In genomic region chr5:110255194-110255593, GRCh38 we compare ENCODE assay signal across 15 cellular contexts.
DNase-seq lines count a peak whose midpoint lies in the region; ATAC-seq, FAIRE-seq and TF ChIP-seq lines count a peak whose summit lies in the region.
"Had no signal": no experiment of that assay in that cellular context is flagged by ENCODE, and none has a peak within 500 bp of the region (broad histone marks: within the 10 kb centered on the region; RNA-seq: fewer than 3 reads in every experiment).

No MANE protein-coding gene starts in this region.

- H3K4me3 ChIP-seq in GM23338 (no peak overlapping the region), H1 (ENCODE audit: extremely low read depth in 1 of 4, insufficient read depth in 2 of 4, low read depth in 3 of 4, low read length in 4 of 4) (no peak overlapping the region), neuronal stem cell (ENCODE audit: low read length in 2 of 2) (no peak overlapping the region), small intestine (ENCODE audit: low read depth in 1 of 2, low read length in 2 of 2) (no peak overlapping the region)
- H3K4me3 ChIP-seq: A549, BLaER1 had no signal

- H2BK20ac ChIP-seq in H1 (ENCODE audit: low read length): no peak overlapping the region

- H3K4ac ChIP-seq in H1 (replicated peaks; ENCODE audit: insufficient read length, low read depth, low read length) (no peak overlapping the region), neuronal stem cell (ENCODE audit: low read length) (no peak overlapping the region)

- H2BK5ac ChIP-seq in H1 (ENCODE audit: low read depth, low read length) (no peak overlapping the region), neuronal stem cell (ENCODE audit: low read length) (no peak overlapping the region)

- DNase-seq in GM23338 (ENCODE audit: low spot score) (peak; percentile 47), H1 (ENCODE audit: low read depth in 1 of 2, low spot score in 2 of 2) (no peak), iPS DF 19.7 (ENCODE audit: low read depth, low spot score) (peak; percentile 5), neuronal stem cell (ENCODE audit: low spot score) (no peak), small intestine (no peak), HPDE6-E6E7 (ENCODE audit: extremely low spot score) (no peak)
- DNase-seq in stimulated activated CD4-positive, alpha-beta T cell treated with anti-CD3 and anti-CD28 coated beads, Interleukin-4, amount 100 ng/mL, for 1 hour: no peak
- DNase-seq: CD4-positive, alpha-beta memory T cell; DMS79 treated with DMSO at 0.1 percent for 48 hours; GF-D8; HCEC 1CT had no signal

- H3K4me2 ChIP-seq in GM23338 (no peak overlapping the region), H1 (ENCODE audit: insufficient read depth in 1 of 2, low read depth in 2 of 2, low read length in 2 of 2) (no peak overlapping the region), neuronal stem cell (ENCODE audit: insufficient read depth, low read length, poor library complexity, severe bottlenecking) (no peak overlapping the region)
- H3K4me2 ChIP-seq: A549, BLaER1 had no signal

- H3K4me3 Mint-ChIP-seq in GM23338: no peak overlapping the region
- H3K4me3 Mint-ChIP-seq: CD14-positive monocyte; CD4-positive, alpha-beta memory T cell had no signal

- no peak for TF ChIP-seq EP300 in H1 (IDR thresholded peaks at IDR 0.05; ENCODE audit: borderline replicate concordance in 1 of 2, low read depth in 2 of 2, low read length in 2 of 2)

- peak; percentile 53; the same call in 2 of the 3 replicates for ATAC-seq in GM23338
- ATAC-seq: A549 had no signal

- H2BK12ac ChIP-seq in H1 (ENCODE audit: low read depth, low read length) (no peak overlapping the region), neuronal stem cell (ENCODE audit: low read length) (no peak overlapping the region)

- H4K91ac ChIP-seq in H1 (replicated peaks; ENCODE audit: insufficient read length, low read length) (no peak overlapping the region), neuronal stem cell (ENCODE audit: low read depth, low read length, poor library complexity) (no peak overlapping the region)

- H3K79me2 ChIP-seq in GM23338 (replicated peaks; ENCODE audit: insufficient read depth) (no peaks in the 10 kb centered on the region), H1 (ENCODE audit: control insufficient read depth in 1 of 2, insufficient read depth in 2 of 2, low read length in 2 of 2) (no peaks in the 10 kb centered on the region)

- H4K8ac ChIP-seq in H1 (ENCODE audit: extremely low read depth, insufficient read depth, low read length) (no peak overlapping the region), neuronal stem cell (ENCODE audit: low read depth, low read length) (no peak overlapping the region)

- no peak for TF ChIP-seq POLR2A in H1 (IDR thresholded peaks at IDR 0.05; ENCODE audit: control extremely low read depth in 1 of 2, low read depth in 2 of 2, low read length in 2 of 2)

- no peak overlapping the region for H2BK15ac ChIP-seq in H1 (ENCODE audit: low read length)
- H2BK15ac ChIP-seq in neuronal stem cell (ENCODE audit: low read length): no peak overlapping the region

- H2AFZ ChIP-seq in GM23338 (no peak overlapping the region), H1 (ENCODE audit: low read length) (no peak overlapping the region), neuronal stem cell (ENCODE audit: low read length) (no peak overlapping the region)

- no peak for TF ChIP-seq CTCF in GM23338 (conservative IDR thresholded peaks at IDR 0.05; ENCODE audit: low read depth in 2 of 2)
- no peak for TF ChIP-seq CTCF in H1 (IDR thresholded peaks at IDR 0.05; ENCODE audit: control extremely low read depth in 1 of 3, insufficient read depth in 1 of 3, low read depth in 1 of 3, low read length in 3 of 3)

- H2BK120ac ChIP-seq in H1 (replicated peaks; ENCODE audit: low read depth, low read length) (no peak overlapping the region), neuronal stem cell (ENCODE audit: low read depth, low read length) (no peak overlapping the region)

- no peaks in the 10 kb centered on the region for H3K36me3 Mint-ChIP-seq in GM23338 (ENCODE audit: low read depth)
- H3K36me3 Mint-ChIP-seq: CD14-positive monocyte; CD4-positive, alpha-beta memory T cell had no signal

- no peaks in the 10 kb centered on the region for H3K9me2 ChIP-seq in GM23338 (ENCODE audit: insufficient read depth)

- CTCF ChIA-PET in H1 (lab: Charles Lee; ENCODE audit: partially characterized antibody): interaction anchor here (1.6 to 1.7 kb wide), 2 partner anchors 13 to 38 kb away, joined by 3 to 8 read pairs; no protein-coding TSS in a partner anchor

- H3K18ac ChIP-seq in H1 (ENCODE audit: extremely low read depth, low read length): no peak overlapping the region
- no peak overlapping the region for H3K18ac ChIP-seq in neuronal stem cell (ENCODE audit: low read length)

- H3K36me3 ChIP-seq in GM23338 (ENCODE audit: insufficient read depth): no peaks in the 10 kb centered on the region
- H3K36me3 ChIP-seq in H1 (ENCODE audit: control insufficient read depth in 2 of 4, insufficient read depth in 4 of 4, low read length in 3 of 4): no peaks in the 10 kb centered on the region
- H3K36me3 ChIP-seq in neuronal stem cell (replicated peaks in 1 of 2; ENCODE audit: control insufficient read depth in 2 of 2, insufficient read depth in 2 of 2, low read length in 2 of 2): no peaks in the 10 kb centered on the region
- H3K36me3 ChIP-seq in small intestine (ENCODE audit: control insufficient read depth in 2 of 2, insufficient read depth in 2 of 2, low read length in 2 of 2): no peaks in the 10 kb centered on the region
- H3K36me3 ChIP-seq: BLaER1 had no signal

- no peaks in the 10 kb centered on the region for H3K79me1 ChIP-seq in H1 (ENCODE audit: low read depth, low read length)
- no peaks in the 10 kb centered on the region for H3K79me1 ChIP-seq in neuronal stem cell (ENCODE audit: low read depth, low read length)

- H3K27me3 ChIP-seq in GM23338 (ENCODE audit: insufficient read depth) (no peaks in the 10 kb centered on the region), H1 (replicated peaks in 1 of 4; ENCODE audit: control insufficient read depth in 3 of 4, extremely low read depth in 1 of 4, insufficient read depth in 3 of 4, low read length in 3 of 4) (no peaks in the 10 kb centered on the region), neuronal stem cell (ENCODE audit: control insufficient read depth in 3 of 3, insufficient read depth in 3 of 3, low read depth in 1 of 3, low read length in 3 of 3) (no peaks in the 10 kb centered on the region), small intestine (ENCODE audit: control insufficient read depth in 2 of 2, insufficient read depth in 2 of 2, low read length in 2 of 2) (no peaks in the 10 kb centered on the region)
- H3K27me3 ChIP-seq: BLaER1 had no signal

- WGBS in H1 (ENCODE audit: extremely low coverage in 1 of 2, insufficient coverage in 1 of 2, insufficient read length in 1 of 2, insufficient replicate concordance in 2 of 2, low coverage in 1 of 2, low lambda C conversion rate in 2 of 2, missing lambda C conversion rate in 1 of 2), 2 experiments: 71% methylated on average over 1 of the region's 1 CpG; no CpG with 5 or more reads in 1 of the 2 experiments
- WGBS in neuronal stem cell (ENCODE audit: extremely low coverage in 2 of 2, insufficient read length in 2 of 2, insufficient replicate concordance in 1 of 2), 2 donors: no CpG with 5 or more reads among the region's 1 CpG
- WGBS in small intestine, 3 donors: 74 to 87% (median 81%) methylated on average over 1 of the region's 1 CpG

- no peak overlapping the region for H2AK5ac ChIP-seq in H1 (ENCODE audit: low read depth, low read length)
- H2AK5ac ChIP-seq in neuronal stem cell (ENCODE audit: low read depth, low read length): no peak overlapping the region

- POLR2A ChIA-PET in H1 (lab: Charles Lee; ENCODE audit: partially characterized antibody): no interaction called here

- H3K23me2 ChIP-seq in H1 (ENCODE audit: low read depth, low read length): no peaks in the 10 kb centered on the region

- no peak overlapping the region for H3K56ac ChIP-seq in H1 (replicated peaks; ENCODE audit: insufficient read length, low read depth, low read length)

- H3K4me1 ChIP-seq in GM23338 (ENCODE audit: insufficient read depth): no peaks in the 10 kb centered on the region; the same call in 1 of the 2 replicates
- H3K4me1 ChIP-seq in H1 (replicated peaks in 1 of 4; ENCODE audit: control insufficient read depth in 3 of 4, insufficient read depth in 4 of 4, low read length in 3 of 4): peaks cover 1 to 10% (median 7%) of the 10 kb centered on the region in 4 experiments; a peak in 4 of 7 replicates
- peaks cover 27 to 29% of the 10 kb centered on the region in 2 donors for H3K4me1 ChIP-seq in neuronal stem cell (ENCODE audit: control insufficient read depth in 2 of 2, insufficient read depth in 1 of 2, low read depth in 1 of 2, low read length in 2 of 2)
- H3K4me1 ChIP-seq in small intestine (ENCODE audit: control insufficient read depth in 2 of 2, insufficient read depth in 1 of 2, low read depth in 1 of 2, low read length in 1 of 2): no peaks in the 10 kb centered on the region
- H3K4me1 ChIP-seq: A549, BLaER1 had no signal

- no peak overlapping the region for H3K27ac ChIP-seq in GM23338 (ENCODE audit: low read depth)
- no peak overlapping the region for H3K27ac ChIP-seq in H1 (ENCODE audit: low read depth, low read length)
- peak overlapping the region; percentile 38 for H3K27ac ChIP-seq in neuronal stem cell (replicated peaks; ENCODE audit: low read length)
- H3K27ac ChIP-seq in small intestine (ENCODE audit: low read depth in 1 of 2, low read length in 1 of 2): no peak overlapping the region
- H3K27ac ChIP-seq: 22Rv1, A549, BLaER1 had no signal

- H3K27me3 Mint-ChIP-seq in GM23338 (ENCODE audit: insufficient read depth, low read depth, poor library complexity): no peaks in the 10 kb centered on the region
- H3K27me3 Mint-ChIP-seq: CD4-positive, alpha-beta memory T cell had no signal

- H3K23ac ChIP-seq in H1 (ENCODE audit: insufficient read length) (no peak overlapping the region), neuronal stem cell (ENCODE audit: low read depth, low read length, poor library complexity) (no peak overlapping the region)

- H3K9ac ChIP-seq in H1 (replicated peaks in 1 of 4; ENCODE audit: extremely low read depth in 1 of 4, low read depth in 3 of 4, low read length in 3 of 4) (no peak overlapping the region), neuronal stem cell (ENCODE audit: low read depth, low read length, poor library complexity) (no peak overlapping the region)
- H3K9ac ChIP-seq: BLaER1 had no signal

- H4K5ac ChIP-seq in H1 (ENCODE audit: insufficient read length, low read depth, low read length): no peak overlapping the region

- H3K9me3 Mint-ChIP-seq in GM23338: no peaks in the 10 kb centered on the region
- H3K9me3 Mint-ChIP-seq: CD4-positive, alpha-beta memory T cell had no signal

- H3K27ac Mint-ChIP-seq in GM23338: peak overlapping the region; percentile 39; the same call in 1 of the 2 replicates
- H3K27ac Mint-ChIP-seq: CD14-positive monocyte; CD4-positive, alpha-beta memory T cell had no signal

- H3K4me1 Mint-ChIP-seq in GM23338: peaks cover 17% of the 10 kb centered on the region
- H3K4me1 Mint-ChIP-seq: CD14-positive monocyte; CD4-positive, alpha-beta memory T cell had no signal

- H3F3A ChIP-seq in GM23338 (replicated peaks; ENCODE audit: low read depth): no peaks in the 10 kb centered on the region

- no peak for TF ChIP-seq RAD21 in H1 (IDR thresholded peaks at IDR 0.05 in 1 of 2, conservative IDR thresholded peaks at IDR 0.05 in 1 of 2; ENCODE audit: low read depth in 2 of 2, low read length in 2 of 2)

- H3K9me3 ChIP-seq in H1 (ENCODE audit: insufficient read depth in 2 of 2, low read depth in 1 of 2, low read length in 1 of 2): no peaks in the 10 kb centered on the region
- no peaks in the 10 kb centered on the region for H3K9me3 ChIP-seq in neuronal stem cell (replicated peaks in 1 of 2; ENCODE audit: control insufficient read depth in 2 of 2, insufficient read depth in 1 of 2, low read depth in 1 of 2, low read length in 2 of 2)
- no peaks in the 10 kb centered on the region for H3K9me3 ChIP-seq in small intestine (ENCODE audit: control insufficient read depth, low read depth)
- H3K9me3 ChIP-seq: A549, BLaER1 had no signal

- FAIRE-seq in H1 (lab: Jason Lieb, UNC): peak; percentile 52
- no peak for FAIRE-seq in small intestine (lab: Jason Lieb, UNC)
- FAIRE-seq: A549 had no signal

- H4K20me1 ChIP-seq in GM23338 (replicated peaks; ENCODE audit: insufficient read depth): no peaks in the 10 kb centered on the region
- no peaks in the 10 kb centered on the region for H4K20me1 ChIP-seq in H1 (replicated peaks in 1 of 2; ENCODE audit: control insufficient read depth in 1 of 2, insufficient read depth in 2 of 2, low read length in 2 of 2)
- H4K20me1 ChIP-seq: BLaER1 had no signal

- no peak overlapping the region for H3K14ac ChIP-seq in H1 (ENCODE audit: insufficient read length)
- no peak overlapping the region for H3K14ac ChIP-seq in neuronal stem cell (ENCODE audit: low read length)

Comparison
In these comparisons a context has a peak if more than half of its experiments do, and no peak if none do; other contexts are left out.
1. DNase-seq: peak in GM23338 (single experiment) and iPS DF 19.7 (single experiment); none in H1 (0 of 2), neuronal stem cell (single experiment), small intestine (single experiment), stimulated activated CD4-positive, alpha-beta T cell treated with anti-CD3 and anti-CD28 coated beads, Interleukin-4, amount 100 ng/mL, for 1 hour (single experiment) and HPDE6-E6E7 (single experiment).